Comparison of ENCODE assay signal across 9 cellular contexts in the genomic region with DNA sequence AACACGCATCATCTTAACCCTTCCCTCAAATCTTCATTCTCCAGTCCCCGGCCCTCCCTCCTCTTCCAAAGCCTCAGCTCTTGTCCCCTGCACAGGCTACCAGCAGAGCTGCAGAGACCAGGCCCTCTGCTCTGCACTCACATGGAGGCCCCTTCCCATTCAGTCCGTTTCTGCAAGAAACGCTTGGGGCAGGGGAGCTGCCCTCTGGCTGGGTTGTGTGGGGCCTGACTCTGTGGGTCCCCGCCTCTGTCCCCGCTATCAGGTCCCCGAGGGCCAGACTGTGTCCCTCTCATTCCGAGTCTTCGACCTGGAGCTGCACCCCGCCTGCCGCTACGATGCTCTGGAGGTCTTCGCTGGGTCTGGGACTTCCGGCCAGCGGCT. TPM values are rescaled to one million over a fixed set of nuclear protein-coding genes. Genes with fewer than 3 reads are reported as not detected.
DNase-seq lines count a peak whose midpoint lies in the region; ATAC-seq, FAIRE-seq and TF ChIP-seq lines count a peak whose summit lies in the region.
"Had no signal": no experiment of that assay in that cellular context is flagged by ENCODE, and none has a peak within 500 bp of the region (broad histone marks: within the 10 kb centered on the region; RNA-seq: fewer than 3 reads in every experiment).

No MANE protein-coding gene starts in this region.

- CTCF ChIA-PET in activated B cell treated with CpG ODN at 0.5 μM for 24 hours (lab: Charles Lee): interaction anchor here (1.1 to 1.4 kb wide), 2 partner anchors 17 to 101 kb away, joined by 3 to 4 read pairs; a partner anchor contains a TSS

- H3K4me3 ChIP-seq in cardiac muscle cell (peak overlapping the region; percentile 59), iPS-11a (ENCODE audit: low read depth, low read length) (peak overlapping the region; percentile 56)

- H3K27ac Mint-ChIP-seq in activated B cell treated with CpG ODN at 0.5 μM for 24 hours: peak overlapping the region; percentile 30

- H3K4me3 Mint-ChIP-seq in activated B cell treated with CpG ODN at 0.5 μM for 24 hours: peak overlapping the region; percentile 81

- intact Hi-C loops in left ventricle myocardium superior (cut with micrococcal nuclease) (no loop called here), activated B cell treated with CpG ODN at 0.5 μM for 24 hours (cut with micrococcal nuclease) (loop anchor here (1.0 to 2.0 kb wide), 8 partner anchors 17 to 249 kb away; a partner anchor contains a TSS)

- no peaks in the 10 kb centered on the region for H3K36me3 ChIP-seq in cardiac muscle cell

- DNase-seq in cardiac muscle cell (ENCODE audit: low read depth in 1 of 2, low spot score in 1 of 2) (peak; percentile 38 to 42), left ventricle myocardium superior (no peak), activated B cell treated with CpG ODN at 0.5 μM for 24 hours (no peak), GM19239 (ENCODE audit: insufficient read length, low spot score) (no peak)
- DNase-seq in stimulated activated naive CD8-positive, alpha-beta T cell treated with anti-CD3 and anti-CD28 coated beads, Interleukin-15, Interleukin-2, amounts not matched to agents 100 U/mL and 50 U/mL, for 24 hours: no peak

- ATAC-seq in left ventricle myocardium superior (no peak), activated B cell treated with CpG ODN at 0.5 μM for 24 hours (ENCODE audit: low read depth) (no peak), HG03095 (IDR thresholded peaks at IDR 0.05; ENCODE audit: unreplicated experiment) (no peak), HG03469 (IDR thresholded peaks at IDR 0.05; ENCODE audit: unreplicated experiment) (no peak)
- ATAC-seq in stimulated activated naive CD8-positive, alpha-beta T cell treated with anti-CD3 and anti-CD28 coated beads, Interleukin-15, Interleukin-2, amounts not matched to agents 100 U/mL and 50 U/mL, for 24 hours: peak; percentile 1

- H3K27me3 Mint-ChIP-seq in activated B cell treated with CpG ODN at 0.5 μM for 24 hours: no peaks in the 10 kb centered on the region

- H3K27ac ChIP-seq in cardiac muscle cell: peak overlapping the region; percentile 60
- H3K27ac ChIP-seq: epithelial cell of prostate had no signal

- H3K27me3 ChIP-seq in cardiac muscle cell: no peaks in the 10 kb centered on the region

- H3K9me3 ChIP-seq in cardiac muscle cell (ENCODE audit: low read depth): no peaks in the 10 kb centered on the region

- POLR2A ChIA-PET in activated B cell treated with CpG ODN at 0.5 μM for 24 hours (lab: Charles Lee): interaction anchor here (0.6 to 1.6 kb wide), 6 partner anchors 9 to 286 kb away, joined by 3 to 13 read pairs (median 7); a partner anchor contains a TSS

- H3K36me3 Mint-ChIP-seq in activated B cell treated with CpG ODN at 0.5 μM for 24 hours (ENCODE audit: low read depth): no peaks in the 10 kb centered on the region

- TF ChIP-seq CTCF in cardiac muscle cell (IDR thresholded peaks at IDR 0.05; ENCODE audit: low read depth, low read length) (no peak), activated B cell treated with CpG ODN at 0.5 μM for 24 hours (IDR thresholded peaks at IDR 0.05) (no peak)

- peaks cover 21% of the 10 kb centered on the region for H3K4me1 ChIP-seq in cardiac muscle cell (ENCODE audit: low read depth)

- peaks cover 19% of the 10 kb centered on the region for H3K4me1 Mint-ChIP-seq in activated B cell treated with CpG ODN at 0.5 μM for 24 hours

- no peaks in the 10 kb centered on the region for H3K9me3 Mint-ChIP-seq in activated B cell treated with CpG ODN at 0.5 μM for 24 hours

- no peak for FAIRE-seq in GM19239 (lab: Jason Lieb, UNC)

RNA-seq across cellular contexts. Expression of a gene that starts 1.5 kb away (rescaled TPM):
- total RNA-seq in cardiac muscle cell: 43.2 and 46.3 TPM in 2 replicates
- polyA plus RNA-seq in cardiac muscle cell: 70.4 and 111 TPM in 2 replicates
- 40.4 TPM for total RNA-seq in left ventricle myocardium superior
- 5.4 and 5.8 TPM in 2 replicates for total RNA-seq in activated B cell treated with CpG ODN at 0.5 μM for 24 hours

RNA-seq across cellular contexts. Expression of a gene that starts 8.7 kb away (rescaled TPM):
- total RNA-seq in cardiac muscle cell (30.1 and 36.0 TPM in 2 replicates), left ventricle myocardium superior (9.1 TPM), activated B cell treated with CpG ODN at 0.5 μM for 24 hours (10.5 and 11.9 TPM in 2 replicates)
- polyA plus RNA-seq in cardiac muscle cell: 67.8 and 83.3 TPM in 2 replicates

RNA-seq across cellular contexts. Expression of a gene that starts 17.6 kb away (rescaled TPM):
- 0.78 and 1.9 TPM in 2 replicates for total RNA-seq in cardiac muscle cell
- polyA plus RNA-seq in cardiac muscle cell: 2.3 and 4.1 TPM in 2 replicates
- 0.77 TPM for total RNA-seq in left ventricle myocardium superior
- 0.29 and 1.9 TPM in 2 replicates for total RNA-seq in activated B cell treated with CpG ODN at 0.5 μM for 24 hours

RNA-seq across cellular contexts. Expression of a gene that starts 17.8 kb away (rescaled TPM):
- 78.8 and 108 TPM in 2 replicates for total RNA-seq in cardiac muscle cell
- polyA plus RNA-seq in cardiac muscle cell: 80.9 and 103 TPM in 2 replicates
- 27.3 TPM for total RNA-seq in left ventricle myocardium superior
- 137 and 174 TPM in 2 replicates for total RNA-seq in activated B cell treated with CpG ODN at 0.5 μM for 24 hours

RNA-seq across cellular contexts. Expression of a gene that starts 30.0 kb away (rescaled TPM):
- total RNA-seq in cardiac muscle cell: 1.4 and 1.5 TPM in 2 replicates
- 2.7 and 3.9 TPM in 2 replicates for polyA plus RNA-seq in cardiac muscle cell
- 0.77 TPM for total RNA-seq in left ventricle myocardium superior
- total RNA-seq in activated B cell treated with CpG ODN at 0.5 μM for 24 hours: 13.8 and 24.1 TPM in 2 replicates

Comparison
In these comparisons a context has a peak if more than half of its experiments do, and no peak if none do; other contexts are left out.
1. DNase-seq: peak in cardiac muscle cell (2 of 2); none in left ventricle myocardium superior (single experiment), activated B cell treated with CpG ODN at 0.5 μM for 24 hours (single experiment), stimulated activated naive CD8-positive, alpha-beta T cell treated with anti-CD3 and anti-CD28 coated beads, Interleukin-15, Interleukin-2, amounts not matched to agents 100 U/mL and 50 U/mL, for 24 hours (single experiment) and GM19239 (single experiment).